In genomic region chr10:103443475-103444185, GRCh38 we compare ENCODE assay signal across 10 cellular contexts. TPM values are rescaled to one million over a fixed set of nuclear protein-coding genes. Genes with fewer than 3 reads are reported as not detected.
DNase-seq lines count a peak whose midpoint lies in the region; TF ChIP-seq lines count a peak whose summit lies in the region.
"Had no signal": no experiment of that assay in that cellular context is flagged by ENCODE, and none has a peak within 500 bp of the region (broad histone marks: within the 10 kb centered on the region; RNA-seq: fewer than 3 reads in every experiment).

No MANE protein-coding gene starts in this region.

- H3K36me3 Mint-ChIP-seq in IgD-negative memory B cell: peaks cover 2% of the 10 kb centered on the region
- H3K36me3 Mint-ChIP-seq in immature natural killer cell: peaks cover 9 to 34% (median 15%) of the 10 kb centered on the region in 3 donors

- 79 to 81% methylated on average over 22 to 23 of the region's 23 CpGs for WGBS in lower leg skin, 2 donors
- WGBS in mammary epithelial cell (ENCODE audit: low coverage, missing lambda C conversion rate): 95% methylated on average over 11 of the region's 23 CpGs

- H3K27me3 Mint-ChIP-seq in IgD-negative memory B cell: no peaks in the 10 kb centered on the region
- H3K27me3 Mint-ChIP-seq in immature natural killer cell (ENCODE audit: low read depth in 3 of 3): peaks cover 0 to 2% (median 0%) of the 10 kb centered on the region in 3 donors

- H3K4me3 ChIP-seq in lower leg skin (ENCODE audit: low read depth, poor library complexity, severe bottlenecking) (no peak overlapping the region), mammary epithelial cell (replicated peaks in 1 of 3; ENCODE audit: insufficient read depth in 1 of 3, low read depth in 2 of 3, low read length in 3 of 3) (no peak overlapping the region)
- H3K4me3 ChIP-seq: BLaER1, spleen had no signal

- H3K27ac Mint-ChIP-seq in IgD-negative memory B cell (peak overlapping the region in 2 of 3 donors; percentile 53 to 73), immature natural killer cell (peak overlapping the region in 5 of 6 donors; percentile 15 to 84 (median 57))

- dilution Hi-C loops in mammary epithelial cell (cut with HindIII; ENCODE audit: low sequenced_read_pairs): no loop called here

- intact Hi-C loops in lower leg skin (cut with DNase I; ENCODE audit: low total_unique reads): no loop called here
- intact Hi-C loops in mammary epithelial cell (cut with micrococcal nuclease): no loop called here

- CTCF ChIA-PET in mammary epithelial cell (lab: Charles Lee; ENCODE audit: low non-redundant PET): no interaction called here

- no peak for TF ChIP-seq POLR2A in lower leg skin (IDR thresholded peaks at IDR 0.05)

- H3K4me3 Mint-ChIP-seq in IgD-negative memory B cell: no peak overlapping the region
- H3K4me3 Mint-ChIP-seq in immature natural killer cell: no peak overlapping the region

- H3K4me2 ChIP-seq in mammary epithelial cell (ENCODE audit: insufficient read depth, low read depth, low read length): no peak overlapping the region
- H3K4me2 ChIP-seq: BLaER1 had no signal

- H3K9ac ChIP-seq in mammary epithelial cell (ENCODE audit: insufficient read depth, low read length): no peak overlapping the region
- H3K9ac ChIP-seq: BLaER1 had no signal

- H3K9me3 ChIP-seq in mammary epithelial cell (replicated peaks; ENCODE audit: insufficient read depth, low read length): no peaks in the 10 kb centered on the region
- H3K9me3 ChIP-seq: BLaER1, spleen had no signal

- H3K27me3 ChIP-seq in mammary epithelial cell (ENCODE audit: insufficient read depth, low read length): no peaks in the 10 kb centered on the region
- H3K27me3 ChIP-seq: BLaER1, spleen had no signal

- DNase-seq in immature natural killer cell (no peak), lower leg skin (ENCODE audit: low spot score in 2 of 2) (no peak), mammary epithelial cell (no peak)
- DNase-seq: NCI-H1105 treated with DMSO at 0.1 percent for 48 hours, occipital lobe, spleen had no signal

- TF ChIP-seq CTCF in lower leg skin (IDR thresholded peaks at IDR 0.05) (no peak), mammary epithelial cell (conservative IDR thresholded peaks at IDR 0.05 in 1 of 2, IDR thresholded peaks at IDR 0.05 in 1 of 2; ENCODE audit: extremely low read depth in 1 of 2, insufficient read depth in 1 of 2, low read depth in 1 of 2, low read length in 2 of 2) (no peak)

- no peaks in the 10 kb centered on the region for H4K20me1 ChIP-seq in mammary epithelial cell (ENCODE audit: insufficient read depth, low read length)

- H2AFZ ChIP-seq in mammary epithelial cell (ENCODE audit: low read depth, low read length): no peak overlapping the region

- BruUV-seq in mammary epithelial cell (replicated peaks; lab: Mats Ljungman, UMichigan): no TSS peak

- no peak overlapping the region for H3K27ac ChIP-seq in mammary epithelial cell (ENCODE audit: insufficient read depth, low read depth, low read length)
- H3K27ac ChIP-seq: BLaER1 had no signal

- H3K79me2 ChIP-seq in mammary epithelial cell (ENCODE audit: insufficient read depth, low read length): no peaks in the 10 kb centered on the region

- in situ Hi-C loops in mammary epithelial cell (cut with MboI; ENCODE audit: low sequenced_read_pairs in 2 of 2): no loop called here

- no peaks in the 10 kb centered on the region for H3K9me3 Mint-ChIP-seq in IgD-negative memory B cell
- H3K9me3 Mint-ChIP-seq in immature natural killer cell: no peaks in the 10 kb centered on the region

- peaks cover 41% of the 10 kb centered on the region for H3K36me3 ChIP-seq in mammary epithelial cell (ENCODE audit: insufficient read depth, low read length)

- peaks cover under 1 to 5% (median under 1%) of the 10 kb centered on the region in 3 donors for H3K4me1 Mint-ChIP-seq in IgD-negative memory B cell
- peaks cover 12 to 46% of the 10 kb centered on the region in 2 donors for H3K4me1 Mint-ChIP-seq in immature natural killer cell

- H3K4me1 ChIP-seq in mammary epithelial cell (ENCODE audit: insufficient read depth, low read length): peaks cover 3% of the 10 kb centered on the region

RNA-seq across cellular contexts. Expression of gene CALHM2, which starts 8.5 kb away (rescaled TPM):
- polyA plus RNA-seq in IgD-negative memory B cell: 35.0 TPM
- 100 to 1,000 TPM in 1 of 3 donors, 10 to 100 TPM in 2; 43.3 to 125 (median 72.6) TPM for polyA plus RNA-seq in immature natural killer cell
- total RNA-seq in lower leg skin: 10 to 100 TPM; 13.8 to 37.2 (median 15.4) TPM
- total RNA-seq in mammary epithelial cell: 1 to 10 TPM; 3.2 to 4.8 TPM
- polyA plus RNA-seq in mammary epithelial cell: 7.9 TPM
- 5.7 TPM for polyA minus RNA-seq in mammary epithelial cell

RNA-seq across cellular contexts. Expression of gene CALHM1, which starts 15.1 kb away (rescaled TPM):
- 1.4 TPM for polyA plus RNA-seq in IgD-negative memory B cell
- polyA plus RNA-seq in immature natural killer cell: under 1 TPM in 2 of 3 donors, not detected in 1; 0.56 to 0.91 TPM
- total RNA-seq in lower leg skin: not detected
- not detected for total RNA-seq in mammary epithelial cell
- polyA plus RNA-seq in mammary epithelial cell: not detected
- polyA minus RNA-seq in mammary epithelial cell: not detected
- total RNA-seq: astrocyte, NCI-H460, occipital lobe had no signal

RNA-seq across cellular contexts. Expression of gene CALHM3, which starts 35.4 kb away (rescaled TPM):
- polyA plus RNA-seq in IgD-negative memory B cell: not detected
- polyA plus RNA-seq in immature natural killer cell: not detected
- total RNA-seq in lower leg skin: not detected
- total RNA-seq in mammary epithelial cell: not detected
- not detected for polyA plus RNA-seq in mammary epithelial cell
- not detected for polyA minus RNA-seq in mammary epithelial cell
- total RNA-seq: astrocyte, NCI-H460, occipital lobe, spleen had no signal

RNA-seq across cellular contexts. Expression of gene PDCD11, which starts 47.2 kb away (rescaled TPM):
- polyA plus RNA-seq in IgD-negative memory B cell: 13.5 TPM
- polyA plus RNA-seq in immature natural killer cell: 10 to 100 TPM in 1 of 3 donors, 1 to 10 TPM in 1, under 1 TPM in 1; 0.67 to 12.0 (median 6.6) TPM
- total RNA-seq in lower leg skin: 10 to 100 TPM; 14.2 to 23.1 (median 20.5) TPM
- total RNA-seq in mammary epithelial cell: 10 to 100 TPM; 53.2 to 77.1 TPM
- polyA plus RNA-seq in mammary epithelial cell: 22.9 TPM
- polyA minus RNA-seq in mammary epithelial cell: 83.3 TPM

RNA-seq across cellular contexts. Expression of gene ATP5MK, which starts 47.4 kb away (rescaled TPM):
- polyA plus RNA-seq in IgD-negative memory B cell: 353 TPM
- 100 to 1,000 TPM; 420 to 588 (median 479) TPM for polyA plus RNA-seq in immature natural killer cell
- 100 to 1,000 TPM in 3 of 4 donors, 10 to 100 TPM in 1; 56.0 to 222 (median 152) TPM for total RNA-seq in lower leg skin
- 100 to 1,000 TPM; 152 to 387 TPM for total RNA-seq in mammary epithelial cell
- 252 TPM for polyA plus RNA-seq in mammary epithelial cell
- polyA minus RNA-seq in mammary epithelial cell: not detected
